In genomic region chrX:11458175-11458574, GRCh38 we compare ENCODE assay signal across 27 cellular contexts.
DNase-seq lines count a peak whose midpoint lies in the region; ATAC-seq and TF ChIP-seq lines count a peak whose summit lies in the region.
"Had no signal": no experiment of that assay in that cellular context is flagged by ENCODE, and none has a peak within 500 bp of the region (broad histone marks: within the 10 kb centered on the region; RNA-seq: fewer than 3 reads in every experiment).

No MANE protein-coding gene starts in this region.

- H3K9me3 ChIP-seq in left ventricle myocardium inferior (replicated peaks) = no peaks in the 10 kb centered on the region
- no peaks in the 10 kb centered on the region for H3K9me3 ChIP-seq in ascending aorta
- no peaks in the 10 kb centered on the region for H3K9me3 ChIP-seq in osteoblast (ENCODE audit: low read depth, low read length)
- H3K9me3 ChIP-seq: Caco-2, lower lobe of right lung, transverse colon had no signal

- H3K36me3 Mint-ChIP-seq in activated T-cell treated with anti-CD3 and anti-CD28 coated beads, Interleukin-2, amount 50 U/mL, for 4 hours (ENCODE audit: insufficient read depth) = no peaks in the 10 kb centered on the region
- H3K36me3 Mint-ChIP-seq: activated naive CD8-positive, alpha-beta T cell; T-cell had no signal

- DNase-seq in left ventricle myocardium superior = peak; percentile 20
- DNase-seq in left ventricle myocardium inferior = no peak
- peak in 1 of 2 donors; percentile 70 for DNase-seq in ascending aorta (ENCODE audit: low spot score in 2 of 2)
- peak; percentile 48 to 69 for DNase-seq in foreskin fibroblast
- DNase-seq in activated T-cell treated with anti-CD3 and anti-CD28 coated beads, Interleukin-2, amount 50 U/mL, for 4 hours = no peak
- no peak for DNase-seq in MV-4-11 (lab: John Stamatoyannopoulos, UW)
- DNase-seq in osteoblast (ENCODE audit: insufficient read length, low spot score, missing footprints) = no peak
- DNase-seq: activated CD4-positive, alpha-beta T cell treated with anti-CD3 and anti-CD28 coated beads, Interleukin-2, amount 10 ng/mL, durations not matched to agents 7 days and 5 days; brain microvascular endothelial cell; Caco-2; DND-41; foreskin keratinocyte; Kasumi-1; lower lobe of right lung; NCI-H1105; NCI-H2029; NCI-H446 treated with DMSO at 0.1 percent for 48 hours; OCI-M1; SIG-M5; stimulated activated CD4-positive, alpha-beta T cell treated with anti-CD3 and anti-CD28 coated beads, Interleukin-12 subunit alpha, Interleukin-12 subunit beta, amount 100 ng/mL, for 4 hours; T-cell; transverse colon had no signal

- H3K79me2 ChIP-seq in osteoblast (ENCODE audit: insufficient read depth, low read length) = no peaks in the 10 kb centered on the region

- no peak overlapping the region for H3K4me2 ChIP-seq in osteoblast (ENCODE audit: insufficient read depth, low read length)

- H3K36me3 ChIP-seq in left ventricle myocardium inferior (no peaks in the 10 kb centered on the region), ascending aorta (no peaks in the 10 kb centered on the region), osteoblast (ENCODE audit: insufficient read depth, low read length) (no peaks in the 10 kb centered on the region)
- H3K36me3 ChIP-seq: brain microvascular endothelial cell, lower lobe of right lung, transverse colon had no signal

- peak; percentile 57 for ATAC-seq in left ventricle myocardium superior
- no peak for ATAC-seq in HG02759 (IDR thresholded peaks at IDR 0.05; ENCODE audit: unreplicated experiment)
- no peak for ATAC-seq in activated T-cell treated with anti-CD3 and anti-CD28 coated beads, Interleukin-2, amount 50 U/mL, for 4 hours
- ATAC-seq: activated T-helper 17 cell treated with anti-CD3 and anti-CD28 coated beads, Interleukin-2, amount 50 U/mL, for 72 hours; foreskin keratinocyte; lower lobe of right lung; T-cell had no signal

- H3K27ac ChIP-seq in left ventricle myocardium inferior (replicated peaks) (no peak overlapping the region), ascending aorta (peak overlapping the region; percentile 8 to 25), osteoblast (ENCODE audit: low read depth, low read length) (no peak overlapping the region)
- H3K27ac ChIP-seq: brain microvascular endothelial cell, foreskin keratinocyte, lower lobe of right lung had no signal

- TF ChIP-seq CTCF in left ventricle myocardium inferior (IDR thresholded peaks at IDR 0.05; ENCODE audit: borderline replicate concordance) = no peak
- TF ChIP-seq CTCF in ascending aorta (IDR thresholded peaks at IDR 0.05) = no peak
- no peak for TF ChIP-seq CTCF in foreskin fibroblast (IDR thresholded peaks at IDR 0.05; ENCODE audit: low read depth, low read length)
- no peak for TF ChIP-seq CTCF in osteoblast (IDR thresholded peaks at IDR 0.05; ENCODE audit: extremely low read depth, low read depth, low read length)

- H3K4me3 Mint-ChIP-seq in activated T-cell treated with anti-CD3 and anti-CD28 coated beads, Interleukin-2, amount 50 U/mL, for 4 hours = no peak overlapping the region
- H3K4me3 Mint-ChIP-seq: activated CD4-positive, alpha-beta T cell treated with anti-CD3 and anti-CD28 coated beads, Interleukin-2, amount 10 ng/mL, durations not matched to agents 7 days and 5 days; activated naive CD8-positive, alpha-beta T cell; activated T-helper 17 cell treated with anti-CD3 and anti-CD28 coated beads, Interleukin-2, amount 50 U/mL, for 72 hours; dendritic cell treated with granulocyte-macrophage colony-stimulating factor and Interleukin-4, amounts not matched to agents 40 ng/mL and 50 ng/mL, for 4 days; stimulated activated naive CD8-positive, alpha-beta T cell treated with anti-CD3 and anti-CD28 coated beads, Interleukin-15, Interleukin-2, amounts not matched to agents 100 ng/mL and 50 ng/mL, for 24 hours; T-cell had no signal

- no peaks in the 10 kb centered on the region for H3K9me3 Mint-ChIP-seq in activated T-cell treated with anti-CD3 and anti-CD28 coated beads, Interleukin-2, amount 50 U/mL, for 4 hours
- H3K9me3 Mint-ChIP-seq: activated CD4-positive, alpha-beta T cell treated with anti-CD3 and anti-CD28 coated beads, Interleukin-2, amount 10 ng/mL, durations not matched to agents 7 days and 5 days; activated T-helper 17 cell treated with anti-CD3 and anti-CD28 coated beads, Interleukin-2, amount 50 U/mL, for 72 hours; dendritic cell treated with granulocyte-macrophage colony-stimulating factor and Interleukin-4, amounts not matched to agents 40 ng/mL and 50 ng/mL, for 4 days; stimulated activated naive CD8-positive, alpha-beta T cell treated with anti-CD3 and anti-CD28 coated beads, Interleukin-15, Interleukin-2, amounts not matched to agents 100 ng/mL and 50 ng/mL, for 24 hours; T-cell had no signal

- no peaks in the 10 kb centered on the region for H4K20me1 ChIP-seq in osteoblast (ENCODE audit: insufficient read depth, low read length)

- no peaks in the 10 kb centered on the region for H3K27me3 Mint-ChIP-seq in activated T-cell treated with anti-CD3 and anti-CD28 coated beads, Interleukin-2, amount 50 U/mL, for 4 hours (ENCODE audit: low read depth)
- H3K27me3 Mint-ChIP-seq: activated CD4-positive, alpha-beta T cell treated with anti-CD3 and anti-CD28 coated beads, Interleukin-2, amount 10 ng/mL, durations not matched to agents 7 days and 5 days; activated T-helper 17 cell treated with anti-CD3 and anti-CD28 coated beads, Interleukin-2, amount 50 U/mL, for 72 hours; dendritic cell treated with granulocyte-macrophage colony-stimulating factor and Interleukin-4, amounts not matched to agents 40 ng/mL and 50 ng/mL, for 4 days; stimulated activated naive CD8-positive, alpha-beta T cell treated with anti-CD3 and anti-CD28 coated beads, Interleukin-15, Interleukin-2, amounts not matched to agents 100 ng/mL and 50 ng/mL, for 24 hours had no signal

- H3K27me3 ChIP-seq in left ventricle myocardium inferior (ENCODE audit: low read depth) (no peaks in the 10 kb centered on the region), ascending aorta (no peaks in the 10 kb centered on the region), osteoblast (ENCODE audit: insufficient read depth, low read length) (no peaks in the 10 kb centered on the region)
- H3K27me3 ChIP-seq: brain microvascular endothelial cell, foreskin keratinocyte, transverse colon had no signal

- H3K4me3 ChIP-seq in left ventricle myocardium inferior (no peak overlapping the region), ascending aorta (no peak overlapping the region), foreskin fibroblast (ENCODE audit: low read depth in 1 of 2, low read length in 2 of 2) (no peak overlapping the region), osteoblast (ENCODE audit: insufficient read depth, low read length) (no peak overlapping the region)
- H3K4me3 ChIP-seq: lower lobe of right lung, transverse colon had no signal

- no peaks in the 10 kb centered on the region for H3K4me1 Mint-ChIP-seq in activated T-cell treated with anti-CD3 and anti-CD28 coated beads, Interleukin-2, amount 50 U/mL, for 4 hours (ENCODE audit: low read depth)
- H3K4me1 Mint-ChIP-seq: activated CD4-positive, alpha-beta T cell treated with anti-CD3 and anti-CD28 coated beads, Interleukin-2, amount 10 ng/mL, durations not matched to agents 7 days and 5 days; activated T-helper 17 cell treated with anti-CD3 and anti-CD28 coated beads, Interleukin-2, amount 50 U/mL, for 72 hours; T-cell had no signal

- no peak overlapping the region for H2AFZ ChIP-seq in osteoblast (ENCODE audit: low read length)

- H3K4me1 ChIP-seq in left ventricle myocardium inferior = no peaks in the 10 kb centered on the region
- H3K4me1 ChIP-seq in ascending aorta = peaks cover 0 to 26% of the 10 kb centered on the region in 2 donors
- peaks cover 21% of the 10 kb centered on the region for H3K4me1 ChIP-seq in osteoblast (ENCODE audit: insufficient read depth, low read length)
- H3K4me1 ChIP-seq: foreskin keratinocyte, lower lobe of right lung, transverse colon had no signal

- intact Hi-C loops in left ventricle myocardium superior (cut with micrococcal nuclease) = no loop called here
- intact Hi-C loops in left ventricle myocardium inferior (cut with micrococcal nuclease) = no loop called here
- intact Hi-C loops in ascending aorta (cut with DNase I) = no loop called here

Comparison
In these comparisons a context has a peak if more than half of its experiments do, and no peak if none do; other contexts are left out.
1. DNase-seq: peak in left ventricle myocardium superior (single experiment) and foreskin fibroblast (2 of 2); none in left ventricle myocardium inferior (single experiment), activated T-cell treated with anti-CD3 and anti-CD28 coated beads, Interleukin-2, amount 50 U/mL, for 4 hours (single experiment), MV-4-11 (single experiment) and osteoblast (single experiment).
2. H3K27ac ChIP-seq: peak in ascending aorta (2 of 2); none in left ventricle myocardium inferior (single experiment) and osteoblast (single experiment).